ENCODE assay signal across 17 cellular contexts in the genomic region with DNA sequence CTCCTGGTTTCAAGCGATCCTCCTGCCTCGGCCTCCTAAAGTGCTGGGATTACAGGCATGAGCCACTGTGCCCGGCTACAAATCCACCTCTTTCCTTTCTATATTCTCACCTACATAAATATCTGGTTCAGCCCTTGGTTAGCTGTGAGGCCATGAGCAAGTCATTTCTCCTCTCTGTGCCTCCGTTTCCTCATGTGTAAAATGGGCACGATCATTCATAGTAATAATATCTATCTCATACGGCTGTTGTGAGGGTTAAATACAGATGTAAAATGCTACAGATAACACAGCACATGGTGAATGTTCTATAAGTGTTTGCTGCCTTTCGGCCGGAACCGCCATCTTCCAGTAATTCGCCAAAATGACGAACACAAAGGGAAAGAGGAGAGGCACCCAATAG. TPM values are rescaled to one million over a fixed set of nuclear protein-coding genes. Genes with fewer than 3 reads are reported as not detected.
DNase-seq lines count a peak whose midpoint lies in the region; ATAC-seq and TF ChIP-seq lines count a peak whose summit lies in the region.
"Had no signal": no experiment of that assay in that cellular context is flagged by ENCODE, and none has a peak within 500 bp of the region (broad histone marks: within the 10 kb centered on the region; RNA-seq: fewer than 3 reads in every experiment).

No MANE protein-coding gene starts in this region.

- no peaks in the 10 kb centered on the region for H3K27me3 ChIP-seq in esophagus (ENCODE audit: control insufficient read depth in 1 of 2, insufficient read depth in 2 of 2, low read length in 2 of 2)
- H3K27me3 ChIP-seq in parathyroid adenoma (ENCODE audit: control insufficient read depth, insufficient read depth, low read length), result no peaks in the 10 kb centered on the region
- H3K27me3 ChIP-seq in tibial nerve, result no peaks in the 10 kb centered on the region
- H3K27me3 ChIP-seq in brain microvascular endothelial cell (replicated peaks), result no peaks in the 10 kb centered on the region

- H3K9me3 Mint-ChIP-seq in activated naive CD8-positive, alpha-beta T cell (ENCODE audit: low read depth), result no peaks in the 10 kb centered on the region
- no peaks in the 10 kb centered on the region for H3K9me3 Mint-ChIP-seq in activated naive CD8-positive, alpha-beta T cell treated with anti-CD3 and anti-CD28 coated beads, Interleukin-2, amount 50 U/mL, for 24 hours
- H3K9me3 Mint-ChIP-seq: CD4-positive, CD25-positive, alpha-beta regulatory T cell; natural killer cell treated with Interleukin-12 subunit alpha and Interleukin-12 subunit beta and Interleukin-15 and Interleukin-18, amount 100 ng/mL, for 72 hours had no signal

- ATAC-seq in activated naive CD8-positive, alpha-beta T cell treated with anti-CD3 and anti-CD28 coated beads, Interleukin-2, amount 50 U/mL, for 24 hours, result no peak
- ATAC-seq: natural killer cell treated with Interleukin-12 subunit alpha and Interleukin-12 subunit beta and Interleukin-15 and Interleukin-18, amount 100 ng/mL, for 72 hours had no signal

- H3K36me3 Mint-ChIP-seq in activated naive CD8-positive, alpha-beta T cell, result no peaks in the 10 kb centered on the region
- no peaks in the 10 kb centered on the region for H3K36me3 Mint-ChIP-seq in activated naive CD8-positive, alpha-beta T cell treated with anti-CD3 and anti-CD28 coated beads, Interleukin-2, amount 50 U/mL, for 24 hours (ENCODE audit: low read depth)
- H3K36me3 Mint-ChIP-seq: CD4-positive, CD25-positive, alpha-beta regulatory T cell; natural killer cell treated with Interleukin-12 subunit alpha and Interleukin-12 subunit beta and Interleukin-15 and Interleukin-18, amount 100 ng/mL, for 72 hours had no signal

- no peak overlapping the region for H2AFZ ChIP-seq in parathyroid adenoma

- peaks cover 20% of the 10 kb centered on the region for H3K4me1 Mint-ChIP-seq in activated naive CD8-positive, alpha-beta T cell (ENCODE audit: low read depth)
- peaks cover 37% of the 10 kb centered on the region for H3K4me1 Mint-ChIP-seq in activated naive CD8-positive, alpha-beta T cell treated with anti-CD3 and anti-CD28 coated beads, Interleukin-2, amount 50 U/mL, for 24 hours

- TF ChIP-seq POLR2A in tibial nerve (IDR thresholded peaks at IDR 0.05), result no peak

- H3K27me3 Mint-ChIP-seq in activated naive CD8-positive, alpha-beta T cell, result no peaks in the 10 kb centered on the region
- no peaks in the 10 kb centered on the region for H3K27me3 Mint-ChIP-seq in activated naive CD8-positive, alpha-beta T cell treated with anti-CD3 and anti-CD28 coated beads, Interleukin-2, amount 50 U/mL, for 24 hours

- H3K27ac Mint-ChIP-seq in activated naive CD8-positive, alpha-beta T cell, result peak overlapping the region; percentile 8
- H3K27ac Mint-ChIP-seq in activated naive CD8-positive, alpha-beta T cell treated with anti-CD3 and anti-CD28 coated beads, Interleukin-2, amount 50 U/mL, for 24 hours, result no peak overlapping the region
- H3K27ac Mint-ChIP-seq: natural killer cell treated with Interleukin-12 subunit alpha and Interleukin-12 subunit beta and Interleukin-15 and Interleukin-18, amount 100 ng/mL, for 72 hours had no signal

- no peaks in the 10 kb centered on the region for H3K9me3 ChIP-seq in esophagus (ENCODE audit: control insufficient read depth in 2 of 2, insufficient read depth in 1 of 2, low read depth in 1 of 2, low read length in 1 of 2)
- H3K9me3 ChIP-seq in parathyroid adenoma (ENCODE audit: control insufficient read depth, low read length), result no peaks in the 10 kb centered on the region
- no peaks in the 10 kb centered on the region for H3K9me3 ChIP-seq in tibial nerve

- H3K36me3 ChIP-seq in esophagus (ENCODE audit: control insufficient read depth in 2 of 2, insufficient read depth in 2 of 2, low read length in 1 of 2), result no peaks in the 10 kb centered on the region
- no peaks in the 10 kb centered on the region for H3K36me3 ChIP-seq in parathyroid adenoma (ENCODE audit: control insufficient read depth, insufficient read depth, low read length)
- H3K36me3 ChIP-seq in tibial nerve, result no peaks in the 10 kb centered on the region
- H3K36me3 ChIP-seq in brain microvascular endothelial cell (replicated peaks), result no peaks in the 10 kb centered on the region

- H3K27ac ChIP-seq in esophagus (ENCODE audit: low read depth in 2 of 2, low read length in 1 of 2) (peak overlapping the region; percentile 68 to 90), parathyroid adenoma (peak overlapping the region; percentile 44), tibial nerve (peak overlapping the region; percentile 68 to 97 (median 92)), brain microvascular endothelial cell (no peak overlapping the region)
- H3K27ac ChIP-seq: 22Rv1 had no signal

- no peak overlapping the region for H3K4me2 ChIP-seq in parathyroid adenoma (ENCODE audit: low read length)

- H3K4me3 ChIP-seq in esophagus (ENCODE audit: low read depth in 1 of 2, low read length in 2 of 2), result no peak overlapping the region
- H3K4me3 ChIP-seq in parathyroid adenoma (ENCODE audit: low read depth, low read length), result no peak overlapping the region
- no peak overlapping the region for H3K4me3 ChIP-seq in tibial nerve
- H3K4me3 ChIP-seq in brain microvascular endothelial cell (ENCODE audit: low read depth, low read length), result no peak overlapping the region

- no peak overlapping the region for H3K4me3 Mint-ChIP-seq in activated naive CD8-positive, alpha-beta T cell
- H3K4me3 Mint-ChIP-seq in activated naive CD8-positive, alpha-beta T cell treated with anti-CD3 and anti-CD28 coated beads, Interleukin-2, amount 50 U/mL, for 24 hours, result no peak overlapping the region
- H3K4me3 Mint-ChIP-seq: CD4-positive, CD25-positive, alpha-beta regulatory T cell; natural killer cell treated with Interleukin-12 subunit alpha and Interleukin-12 subunit beta and Interleukin-15 and Interleukin-18, amount 100 ng/mL, for 72 hours had no signal

- in situ Hi-C loops in brain microvascular endothelial cell (cut with HindIII; ENCODE audit: low pct_ligation_motif_present, low sequenced_read_pairs), result no loop called here

- no peak for DNase-seq in activated naive CD8-positive, alpha-beta T cell treated with anti-CD3 and anti-CD28 coated beads, Interleukin-2, amount 50 U/mL, for 24 hours
- no peak for DNase-seq in tibial nerve (ENCODE audit: low spot score in 2 of 2)
- DNase-seq in COR-L47 (lab: John Stamatoyannopoulos, UW), result no peak
- DNase-seq in brain microvascular endothelial cell, result no peak
- DNase-seq in NCI-H1092 treated with DMSO at 0.1 percent for 48 hours (lab: John Stamatoyannopoulos, UW), result no peak
- DNase-seq: activated gamma-delta T cell treated with Interleukin-2 at 50 U/mL for 16 hours; CD4-positive, CD25-positive, alpha-beta regulatory T cell; central memory CD4-positive, alpha-beta T cell; kidney glomerular epithelial cell; NCI-H187; NCI-H524; stimulated activated CD4-positive, alpha-beta T cell treated with anti-CD3 and anti-CD28 coated beads, Interleukin-12 subunit alpha, Interleukin-12 subunit beta, amount 100 ng/mL, for 4 hours had no signal

- TF ChIP-seq EP300 in tibial nerve (IDR thresholded peaks at IDR 0.05), result no peak

- no peak overlapping the region for H3K9ac ChIP-seq in parathyroid adenoma

- H3K4me1 ChIP-seq in esophagus (ENCODE audit: control insufficient read depth in 2 of 2, insufficient read depth in 2 of 2, low read length in 1 of 2) (peaks cover 28 to 30% of the 10 kb centered on the region in 2 donors), parathyroid adenoma (no peaks in the 10 kb centered on the region), tibial nerve (peaks cover 8 to 100% (median 94%) of the 10 kb centered on the region in 4 donors)

- 88 to 89% methylated on average over 11 of the region's 11 CpGs for WGBS in esophagus, 2 donors
- WGBS in tibial nerve, 2 donors, result 77 to 82% methylated on average over 11 of the region's 11 CpGs

- no peak for TF ChIP-seq CTCF in parathyroid adenoma (IDR thresholded peaks at IDR 0.05)
- no peak for TF ChIP-seq CTCF in tibial nerve (IDR thresholded peaks at IDR 0.05)
- no peak for TF ChIP-seq CTCF in brain microvascular endothelial cell (IDR thresholded peaks at IDR 0.05; ENCODE audit: low read depth, low read length, missing control alignments)

- H3K79me2 ChIP-seq in parathyroid adenoma, result no peaks in the 10 kb centered on the region

RNA-seq across cellular contexts. Expression of a gene that starts 29.4 kb away (rescaled TPM):
- polyA plus RNA-seq in esophagus, result 10 to 100 TPM; 37.6 to 55.0 TPM
- 100 to 1,000 TPM; 292 to 486 (median 404) TPM for total RNA-seq in tibial nerve
